In the genomic region with DNA sequence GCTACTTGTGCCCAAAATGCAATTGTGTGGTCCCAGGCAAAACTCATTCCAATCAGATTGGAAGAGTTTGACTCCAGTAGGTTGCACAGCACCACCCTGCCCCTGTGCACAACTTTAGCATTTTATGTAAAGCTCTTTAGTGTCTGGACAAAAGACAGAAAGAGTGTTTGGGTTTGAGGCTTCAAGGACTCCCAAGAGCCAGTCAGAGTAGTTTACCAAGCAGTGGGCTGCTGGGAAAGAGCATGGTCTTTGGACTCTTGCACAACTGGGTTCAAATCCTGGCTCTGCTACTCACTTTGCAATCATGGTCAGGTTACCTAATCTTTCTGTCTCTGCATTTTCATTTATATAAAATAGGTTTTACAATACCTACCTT, we compare ENCODE assay signal across 16 cellular contexts.
DNase-seq lines count a peak whose midpoint lies in the region; ATAC-seq and TF ChIP-seq lines count a peak whose summit lies in the region.
"Had no signal": no experiment of that assay in that cellular context is flagged by ENCODE, and none has a peak within 500 bp of the region (broad histone marks: within the 10 kb centered on the region; RNA-seq: fewer than 3 reads in every experiment).

No MANE protein-coding gene starts in this region.

- H3K36me3 ChIP-seq in left ventricle myocardium inferior (peaks cover 62% of the 10 kb centered on the region), mesodermal cell (ENCODE audit: control insufficient read depth, insufficient read depth, low read length) (peaks cover 52% of the 10 kb centered on the region)

- no peaks in the 10 kb centered on the region for H3K27me3 ChIP-seq in left ventricle myocardium inferior (ENCODE audit: low read depth)
- no peaks in the 10 kb centered on the region for H3K27me3 ChIP-seq in dorsolateral prefrontal cortex

- H3K9me3 ChIP-seq in left ventricle myocardium inferior (replicated peaks), result no peaks in the 10 kb centered on the region
- H3K9me3 ChIP-seq in mesodermal cell (ENCODE audit: control insufficient read depth, low read length), result no peaks in the 10 kb centered on the region

- H3K27ac ChIP-seq in left ventricle myocardium inferior (replicated peaks) (peak overlapping the region; percentile 83), dorsolateral prefrontal cortex (peak overlapping the region in 43 of 59 donors; percentile 6 to 90 (median 56)), mesodermal cell (ENCODE audit: low read depth, low read length, severe bottlenecking) (peak overlapping the region; percentile 29), substantia nigra (ENCODE audit: low read depth, low read length, poor library complexity, severe bottlenecking) (no peak overlapping the region)
- H3K27ac ChIP-seq: HL-60 had no signal

- intact Hi-C loops in left ventricle myocardium inferior (cut with micrococcal nuclease), result no loop called here
- intact Hi-C loops in Right ventricle myocardium inferior (cut with DNase I), result loop anchor here (5.0 kb wide), 2 partner anchors 52 to 77 kb away; no protein-coding TSS in a partner anchor
- intact Hi-C loops in dorsolateral prefrontal cortex (cut with DNase I), result no loop called here

- peaks cover 43% of the 10 kb centered on the region for H3K4me1 ChIP-seq in left ventricle myocardium inferior
- peaks cover 5% of the 10 kb centered on the region for H3K4me1 ChIP-seq in mesodermal cell (ENCODE audit: control insufficient read depth, insufficient read depth, low read length, poor library complexity, severe bottlenecking)

- ATAC-seq in Right ventricle myocardium inferior (no peak), HG03442 (IDR thresholded peaks at IDR 0.05; ENCODE audit: unreplicated experiment) (no peak)
- ATAC-seq: GM23338, HCT116 had no signal

- H3K4me3 ChIP-seq in left ventricle myocardium inferior, result no peak overlapping the region
- H3K4me3 ChIP-seq in dorsolateral prefrontal cortex, result no peak overlapping the region
- no peak overlapping the region for H3K4me3 ChIP-seq in mesodermal cell (ENCODE audit: extremely low read depth, insufficient read depth, low read length, poor library complexity, severe bottlenecking)
- H3K4me3 ChIP-seq: GM23338 had no signal

- DNase-seq in left ventricle myocardium inferior (no peak), Right ventricle myocardium inferior (ENCODE audit: missing footprints) (no peak), dorsolateral prefrontal cortex (no peak), substantia nigra (lab: John Stamatoyannopoulos, UW) (no peak), globus pallidus (ENCODE audit: low spot score) (no peak), germinal center (ENCODE audit: low spot score) (no peak)
- DNase-seq: GF-D8, NCI-H1436 treated with DMSO at 0.1 percent for 48 hours, NCI-H2029 treated with DMSO at 0.1 percent for 48 hours, NCI-H510A treated with DMSO at 0.1 percent for 48 hours, NCI-H82 had no signal

- TF ChIP-seq CTCF in left ventricle myocardium inferior (IDR thresholded peaks at IDR 0.05; ENCODE audit: borderline replicate concordance), result no peak
- no peak for TF ChIP-seq CTCF in dorsolateral prefrontal cortex (IDR thresholded peaks at IDR 0.05 in 54 of 56, conservative IDR thresholded peaks at IDR 0.05 in 2 of 56; ENCODE audit: low read depth in 1 of 56, partially characterized antibody in 56 of 56)
